ENCODE assay signal across 16 cellular contexts in the genomic region with DNA sequence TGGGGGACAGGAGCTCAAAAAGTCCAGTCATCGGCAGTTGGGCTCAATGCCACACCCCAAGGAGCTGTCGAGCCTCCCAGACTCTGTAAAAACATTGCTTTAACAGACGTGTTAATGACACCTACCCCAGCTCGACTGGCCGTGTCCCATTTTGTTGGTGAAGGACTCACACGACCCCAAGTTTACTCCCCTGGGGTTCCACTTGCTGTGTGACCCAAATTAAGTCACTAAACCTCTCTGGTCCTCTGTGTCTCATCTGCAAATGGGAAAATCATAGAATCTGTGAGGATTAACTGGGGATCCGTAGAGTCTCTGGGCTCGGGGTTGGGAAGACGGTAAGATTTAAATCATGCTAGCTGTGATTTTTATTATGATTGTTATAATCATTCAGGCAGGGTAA. TPM values are rescaled to one million over a fixed set of nuclear protein-coding genes. Genes with fewer than 3 reads are reported as not detected.
DNase-seq lines count a peak whose midpoint lies in the region; ATAC-seq and TF ChIP-seq lines count a peak whose summit lies in the region.
"Had no signal": no experiment of that assay in that cellular context is flagged by ENCODE, and none has a peak within 500 bp of the region (broad histone marks: within the 10 kb centered on the region; RNA-seq: fewer than 3 reads in every experiment).

No MANE protein-coding gene starts in this region.

- no peaks in the 10 kb centered on the region for H3K36me3 ChIP-seq in CD4-positive, alpha-beta memory T cell (ENCODE audit: insufficient read depth, low read length)
- H3K36me3 ChIP-seq in KOPT-K1 (ENCODE audit: insufficient read depth, low read length), result peaks cover 79% of the 10 kb centered on the region
- no peaks in the 10 kb centered on the region for H3K36me3 ChIP-seq in osteoblast (ENCODE audit: insufficient read depth, low read length)

- ATAC-seq in HG03439 (IDR thresholded peaks at IDR 0.05; ENCODE audit: unreplicated experiment), result no peak

- H3K27me3 Mint-ChIP-seq in CD4-positive, alpha-beta memory T cell, result no peaks in the 10 kb centered on the region
- H3K27me3 Mint-ChIP-seq: CD4-positive, CD25-positive, alpha-beta regulatory T cell had no signal

- H3K27ac Mint-ChIP-seq in CD4-positive, alpha-beta memory T cell, result peak overlapping the region in 5 of 7 donors; percentile 46 to 88 (median 87)

- CTCF ChIA-PET in CD4-positive, alpha-beta memory T cell (lab: Charles Lee; ENCODE audit: partially characterized antibody), result interaction anchor here (0.8 to 12.3 kb wide), 8 partner anchors 10 to 180 kb away, joined by 3 to 158 read pairs (median 6); a partner anchor contains a TSS

- no peak for TF ChIP-seq CTCF in osteoblast (IDR thresholded peaks at IDR 0.05; ENCODE audit: extremely low read depth, low read depth, low read length)
- TF ChIP-seq CTCF in GM20000 (IDR thresholded peaks at IDR 0.05; ENCODE audit: extremely low read depth, missing control alignments), result no peak

- H3K4me2 ChIP-seq in osteoblast (ENCODE audit: insufficient read depth, low read length), result no peak overlapping the region

- no peaks in the 10 kb centered on the region for H3K9me3 ChIP-seq in CD4-positive, alpha-beta memory T cell (ENCODE audit: control insufficient read depth in 1 of 2, low read length in 2 of 2)
- H3K9me3 ChIP-seq in KOPT-K1 (ENCODE audit: insufficient read depth, low read length, poor library complexity, severe bottlenecking), result no peaks in the 10 kb centered on the region
- no peaks in the 10 kb centered on the region for H3K9me3 ChIP-seq in osteoblast (ENCODE audit: low read depth, low read length)
- H3K9me3 ChIP-seq: mucosa of descending colon had no signal

- H3K4me3 ChIP-seq in CD4-positive, alpha-beta memory T cell (ENCODE audit: low read length in 2 of 2), result no peak overlapping the region
- no peak overlapping the region for H3K4me3 ChIP-seq in osteoblast (ENCODE audit: insufficient read depth, low read length)
- H3K4me3 ChIP-seq: mucosa of descending colon had no signal

- H4K20me1 ChIP-seq in osteoblast (ENCODE audit: insufficient read depth, low read length), result no peaks in the 10 kb centered on the region

- H3K4me3 Mint-ChIP-seq in CD4-positive, alpha-beta memory T cell, result no peak overlapping the region
- H3K4me3 Mint-ChIP-seq: CD4-positive, CD25-positive, alpha-beta regulatory T cell had no signal

- H3K9me3 Mint-ChIP-seq in CD4-positive, alpha-beta memory T cell, result peaks cover 0 to 4% (median 0%) of the 10 kb centered on the region in 8 donors

- H3K79me2 ChIP-seq in osteoblast (ENCODE audit: insufficient read depth, low read length), result no peaks in the 10 kb centered on the region

- POLR2A ChIA-PET in CD4-positive, alpha-beta memory T cell (lab: Charles Lee; ENCODE audit: partially characterized antibody), result interaction anchor here (2.2 kb wide), 1 partner anchor 10 kb away, joined by 12 read pairs; no protein-coding TSS in a partner anchor

- H3K4me1 Mint-ChIP-seq in CD4-positive, alpha-beta memory T cell, result peaks cover 6 to 35% (median 27%) of the 10 kb centered on the region in 4 donors

- peaks cover 0 to 1% of the 10 kb centered on the region in 2 donors for H3K36me3 Mint-ChIP-seq in CD4-positive, alpha-beta memory T cell
- H3K36me3 Mint-ChIP-seq: CD4-positive, CD25-positive, alpha-beta regulatory T cell had no signal

- DNase-seq in CD4-positive, alpha-beta memory T cell, result no peak
- DNase-seq in osteoblast (ENCODE audit: insufficient read length, low spot score, missing footprints), result no peak
- DNase-seq in NCI-H2227 treated with DMSO at 0.1 percent for 48 hours (lab: John Stamatoyannopoulos, UW), result no peak
- DNase-seq in GM20000 (ENCODE audit: low spot score), result no peak
- no peak for DNase-seq in NCI-H128 (lab: John Stamatoyannopoulos, UW; ENCODE audit: unreplicated experiment)
- DNase-seq: caudate nucleus; CD4-positive, CD25-positive, alpha-beta regulatory T cell; islet precursor cell; Karpas-422; mucosa of descending colon; NCI-H1694 treated with DMSO at 0.1 percent for 48 hours; NCI-H510A treated with DMSO at 0.1 percent for 48 hours; OCI-M1 had no signal

- no peak overlapping the region for H3K27ac ChIP-seq in CD4-positive, alpha-beta memory T cell (ENCODE audit: low read depth, low read length)
- H3K27ac ChIP-seq in KOPT-K1 (ENCODE audit: low read depth, low read length, poor library complexity, severe bottlenecking) (peak overlapping the region; percentile 100), cingulate gyrus (ENCODE audit: low read depth, low read length) (peak overlapping the region; percentile 10), osteoblast (ENCODE audit: low read depth, low read length) (peak overlapping the region; percentile 94)

- H2AFZ ChIP-seq in osteoblast (ENCODE audit: low read length), result no peak overlapping the region

- intact Hi-C loops in CD4-positive, alpha-beta memory T cell (cut with micrococcal nuclease), result no loop called here

- peaks cover 28% of the 10 kb centered on the region for H3K4me1 ChIP-seq in CD4-positive, alpha-beta memory T cell (ENCODE audit: insufficient read depth, low read length)
- peaks cover 19% of the 10 kb centered on the region for H3K4me1 ChIP-seq in osteoblast (ENCODE audit: insufficient read depth, low read length)

- no peaks in the 10 kb centered on the region for H3K27me3 ChIP-seq in CD4-positive, alpha-beta memory T cell (ENCODE audit: insufficient read depth, low read length)
- H3K27me3 ChIP-seq in osteoblast (ENCODE audit: insufficient read depth, low read length), result no peaks in the 10 kb centered on the region

RNA-seq across cellular contexts. Expression of a gene that starts 7.1 kb away (rescaled TPM):
- 1 to 10 TPM; 2.5 to 2.8 TPM for total RNA-seq in CD4-positive, alpha-beta memory T cell
- polyA plus RNA-seq in CD4-positive, alpha-beta memory T cell, result 1 to 10 TPM; 4.1 to 4.8 TPM
- total RNA-seq in osteoblast, result 0.36 TPM in 1 of 2 replicates, not detected in the other

RNA-seq across cellular contexts. Expression of a gene that starts 35.6 kb away (rescaled TPM):
- 100 to 1,000 TPM; 231 to 235 TPM for total RNA-seq in CD4-positive, alpha-beta memory T cell
- polyA plus RNA-seq in CD4-positive, alpha-beta memory T cell, result 100 to 1,000 TPM; 448 to 503 TPM
- total RNA-seq in osteoblast, result not detected in 2 replicates

RNA-seq across cellular contexts. Expression of a gene that starts 42.8 kb away (rescaled TPM):
- 10 to 100 TPM; 53.0 to 59.3 TPM for total RNA-seq in CD4-positive, alpha-beta memory T cell
- 10 to 100 TPM; 25.1 to 45.6 TPM for polyA plus RNA-seq in CD4-positive, alpha-beta memory T cell
- total RNA-seq in osteoblast, result 37.7 and 39.4 TPM in 2 replicates

RNA-seq across cellular contexts. Expression of a gene that starts 48.8 kb away (rescaled TPM):
- 1 to 10 TPM; 3.5 to 3.9 TPM for total RNA-seq in CD4-positive, alpha-beta memory T cell
- polyA plus RNA-seq in CD4-positive, alpha-beta memory T cell, result under 1 TPM; 0.09 to 0.39 TPM
- total RNA-seq in osteoblast, result 73.7 and 74.2 TPM in 2 replicates

Comparison
In these comparisons a context has a peak if more than half of its experiments do, and no peak if none do; other contexts are left out.
1. RNA of a gene that starts 35.6 kb away (total RNA-seq): 231 to 235 TPM in CD4-positive, alpha-beta memory T cell; not detected in osteoblast; every median in the first group is over 100 times any median in the second.